Comparison of ENCODE assay signal across 8 cellular contexts in genomic region chr1:22451702-22452400, GRCh38. TPM values are rescaled to one million over a fixed set of nuclear protein-coding genes. Genes with fewer than 3 reads are reported as not detected.
A peak's percentile ranks its signal among the peaks of the same experiment; 100 is the strongest.
DNase-seq lines count a peak whose midpoint lies in the region; ATAC-seq and TF ChIP-seq lines count a peak whose summit lies in the region.

ZBTB40 (plus strand) TSS chr1:22451851; CDS start chr1:22489949, 38,098 bp downstream.

- intact Hi-C loops in left ventricle myocardium superior (cut with micrococcal nuclease) (no loop called here), prostate gland (cut with DNase I) (loop anchor here (5.0 kb wide), 1 partner anchor 60 kb away; no protein-coding TSS in a partner anchor)

- peak within 1 kb of the TSS; percentile 97 for H3K27ac Mint-ChIP-seq in T-helper 17 cell

- ATAC-seq in HG02884 (IDR thresholded peaks at IDR 0.05; ENCODE audit: unreplicated experiment): peak; percentile 89
- ATAC-seq in T-helper 17 cell: peak; percentile 93
- ATAC-seq in left ventricle myocardium superior: peak; percentile 95

- H3K4me1 Mint-ChIP-seq in T-helper 17 cell: peaks cover 25% of the 10 kb centered on the region

- H3K4me1 ChIP-seq in prostate gland (replicated peaks): no peaks in the 10 kb centered on the region

- H3K27me3 Mint-ChIP-seq in T-helper 17 cell: no peaks in the 10 kb centered on the region

- DNase-seq in GM13977 (ENCODE audit: low spot score) (peak; percentile 96), NCI-H1694 (lab: John Stamatoyannopoulos, UW) (peak; percentile 86), T-helper 17 cell (peak; percentile 87 to 92 (median 90)), left ventricle myocardium superior (peak; percentile 99), prostate gland (ENCODE audit: low spot score) (peak; percentile 93), ureter (ENCODE audit: low spot score) (peak; percentile 97)

- H3K36me3 ChIP-seq in prostate gland: no peaks in the 10 kb centered on the region

- H3K36me3 Mint-ChIP-seq in T-helper 17 cell (ENCODE audit: low read depth): peaks cover 2% of the 10 kb centered on the region

- peak within 1 kb of the TSS; percentile 98 for H3K4me3 Mint-ChIP-seq in T-helper 17 cell

- H3K9me3 ChIP-seq in T-helper 17 cell (ENCODE audit: control insufficient read depth, low read length, poor library complexity, severe bottlenecking) (no peaks in the 10 kb centered on the region), prostate gland (no peaks in the 10 kb centered on the region)

- no peaks in the 10 kb centered on the region for H3K27me3 ChIP-seq in prostate gland (replicated peaks; ENCODE audit: insufficient read depth)

- H3K27ac ChIP-seq in angular gyrus (ENCODE audit: low read depth, low read length) (peak within 1 kb of the TSS; percentile 74), prostate gland (peak within 1 kb of the TSS; percentile 96 to 98)

- TF ChIP-seq CTCF in GM13977 (IDR thresholded peaks at IDR 0.05; ENCODE audit: extremely low read depth, insufficient read depth, missing control alignments) (no peak), prostate gland (IDR thresholded peaks at IDR 0.05) (peak in 2 of 4 experiments; percentile 2 to 17)

- under 1% methylated on average over 57 of the region's 66 CpGs for WGBS in prostate gland

- H3K4me3 ChIP-seq in prostate gland: peak within 1 kb of the TSS; percentile 71 to 96

- in situ Hi-C loops in GM13977 (cut with MboI; ENCODE audit: low pct_unique_long_range_greater_than_20kb, low sequenced_read_pairs, unreplicated experiment): no loop called here

- peak; percentile 33 for TF ChIP-seq POLR2A in prostate gland (IDR thresholded peaks at IDR 0.05)

RNA-seq across cellular contexts. Expression of gene ZBTB40, which starts in this region (rescaled TPM):
- total RNA-seq in T-helper 17 cell (10 to 100 TPM; 26.8 to 34.5 TPM), left ventricle myocardium superior (18.4 TPM), prostate gland (10 to 100 TPM; 18.2 to 26.3 TPM), ureter (22.4 TPM)

Comparison
In these comparisons a context has a peak if more than half of its experiments do, and no peak if none do; other contexts are left out.
1. Peak in every context shown above with its lines: DNase-seq, ATAC-seq, H3K4me3 ChIP-seq and H3K27ac ChIP-seq.